ENCODE assay signal across 1 cellular context in the genomic region with DNA sequence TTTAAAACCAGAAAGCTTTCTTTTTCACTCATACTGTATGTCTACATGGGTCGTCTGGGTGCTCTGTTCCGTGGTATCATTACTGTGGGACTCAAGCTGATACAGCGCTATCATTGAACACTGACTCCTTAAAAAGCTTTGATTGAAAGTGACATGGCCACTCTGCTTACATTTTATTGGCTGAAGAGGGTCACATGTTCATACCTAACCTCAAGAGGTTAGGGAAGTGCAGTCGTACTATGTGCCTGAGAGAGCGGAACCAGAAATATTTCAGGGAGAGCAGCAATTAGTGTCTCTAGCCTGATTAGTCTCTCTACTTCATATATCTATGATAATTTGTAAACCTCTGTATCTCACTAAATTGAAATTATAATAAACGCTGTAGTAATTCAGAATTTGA.
TF ChIP-seq lines count a peak whose summit lies in the region.

No MANE protein-coding gene starts in this region.

TF ChIP-seq in Ishikawa, 13 proteins besides CTCF, POLR2A, EP300 and RAD21 (continued from another document):
- no peak for TF ChIP-seq REST (IDR thresholded peaks at IDR 0.05; ENCODE audit: low read depth)
